In the genomic region with DNA sequence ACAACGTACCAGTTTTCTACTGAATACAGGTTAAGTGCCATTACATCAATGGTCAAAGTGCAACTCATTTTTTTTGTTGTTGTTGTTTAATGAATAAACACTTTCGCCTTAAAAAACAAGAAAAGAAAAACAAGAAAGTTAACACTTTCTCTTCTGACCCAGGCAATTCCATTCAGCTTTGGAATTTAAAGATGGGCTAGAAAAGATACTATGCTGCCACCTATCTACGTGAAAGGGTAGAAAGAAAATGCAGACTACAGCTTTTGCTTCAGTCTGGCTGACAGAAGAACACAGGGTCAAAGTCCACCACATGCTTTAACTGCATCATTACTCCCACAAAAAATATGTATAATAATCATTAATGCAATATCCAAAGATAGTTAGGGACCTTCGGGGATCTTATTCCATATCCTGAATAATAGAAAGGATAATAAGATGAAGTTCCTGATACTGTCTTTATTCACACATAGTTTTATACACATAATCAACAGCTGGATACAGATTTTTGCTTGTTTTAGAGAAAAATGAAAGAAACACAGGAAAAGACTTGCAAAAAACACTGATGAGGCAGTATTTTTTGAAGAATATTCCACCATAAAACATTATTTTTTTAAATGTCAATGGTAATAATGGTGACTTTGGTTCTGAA, we compare ENCODE assay signal across 8 cellular contexts. TPM values are rescaled to one million over a fixed set of nuclear protein-coding genes. Genes with fewer than 3 reads are reported as not detected.
A peak's percentile ranks its signal among the peaks of the same experiment; 100 is the strongest.
DNase-seq lines count a peak whose midpoint lies in the region; ATAC-seq, FAIRE-seq and TF ChIP-seq lines count a peak whose summit lies in the region.

No MANE protein-coding gene starts in this region.

- H3K36me3 ChIP-seq in OCI-LY3 (replicated peaks; ENCODE audit: low read depth, low read length), result peaks cover 43% of the 10 kb centered on the region
- H3K36me3 ChIP-seq in transverse colon, result peaks cover 0 to 21% (median 7%) of the 10 kb centered on the region in 4 donors
- peaks cover 99% of the 10 kb centered on the region for H3K36me3 ChIP-seq in MG63

- H3K27ac ChIP-seq in A549 (no peak overlapping the region), OCI-LY3 (ENCODE audit: low read length) (no peak overlapping the region), transverse colon (no peak overlapping the region)

- H4K20me1 ChIP-seq in OCI-LY3 (ENCODE audit: insufficient read depth, low read length), result no peaks in the 10 kb centered on the region

- no peaks in the 10 kb centered on the region for H3K4me1 ChIP-seq in A549
- no peaks in the 10 kb centered on the region for H3K4me1 ChIP-seq in OCI-LY3 (ENCODE audit: low read length)
- H3K4me1 ChIP-seq in transverse colon, result no peaks in the 10 kb centered on the region

- intact Hi-C loops in transverse colon (cut with DNase I; ENCODE audit: low total_unique reads), result no loop called here

- H3K79me2 ChIP-seq in OCI-LY3 (ENCODE audit: low read length), result no peaks in the 10 kb centered on the region

- TF ChIP-seq CTCF in A549 (IDR thresholded peaks at IDR 0.05), result 0 out of 3 replicates have a peak, but pooled peaks have one; percentile 21
- TF ChIP-seq CTCF in OCI-LY3 (IDR thresholded peaks at IDR 0.05; ENCODE audit: low read depth, low read length), result peak; percentile 79
- peak; percentile 52 for TF ChIP-seq CTCF in fibroblast of the aortic adventitia (IDR thresholded peaks at IDR 0.05; ENCODE audit: insufficient read depth, low read length)
- TF ChIP-seq CTCF in transverse colon (IDR thresholded peaks at IDR 0.05), result peak; percentile 31 to 44 (median 34)

- H3K27me3 ChIP-seq in OCI-LY3 (ENCODE audit: low read depth, low read length), result no peaks in the 10 kb centered on the region
- no peaks in the 10 kb centered on the region for H3K27me3 ChIP-seq in transverse colon
- no peaks in the 10 kb centered on the region for H3K27me3 ChIP-seq in MG63

- CTCF ChIA-PET in A549 (lab: Yijun Ruan, JAX), result interaction anchor here (0.7 to 1.4 kb wide), 4 partner anchors 9 to 186 kb away, joined by 3 read pairs; no protein-coding TSS in a partner anchor

- H3K9me3 ChIP-seq in A549, result peaks cover 31% of the 10 kb centered on the region
- peaks cover 15% of the 10 kb centered on the region; the same call in 1 of the 2 replicates for H3K9me3 ChIP-seq in OCI-LY3 (ENCODE audit: insufficient read depth, low read length)
- H3K9me3 ChIP-seq in transverse colon, result peaks cover 15% of the 10 kb centered on the region in 2 donors
- H3K9me3 ChIP-seq in MG63, result peaks cover 65% of the 10 kb centered on the region

- no peak for TF ChIP-seq POLR2A in A549 (IDR thresholded peaks at IDR 0.05; ENCODE audit: low read length)
- no peak for TF ChIP-seq POLR2A in H54 (IDR thresholded peaks at IDR 0.05; ENCODE audit: low read depth, low read length)
- no peak for TF ChIP-seq POLR2A in transverse colon (IDR thresholded peaks at IDR 0.05)

- no peak overlapping the region for H2AFZ ChIP-seq in OCI-LY3 (ENCODE audit: low read depth, low read length)

- POLR2A ChIA-PET in A549 (lab: Yijun Ruan, JAX), result no interaction called here

- peak in 1 of 2 experiments; percentile 45; a peak in 2 of 6 replicates for ATAC-seq in A549

- FAIRE-seq in A549 (lab: Jason Lieb, UNC) (no peak), H54 (lab: Jason Lieb, UNC) (peak; percentile 20)

- DNase-seq in A549 (ENCODE audit: low read depth in 1 of 2, low spot score in 1 of 2) (peak in 1 of 2 experiments; percentile 31), H54 (ENCODE audit: insufficient read length, low spot score) (no peak), fibroblast of the aortic adventitia (ENCODE audit: low read depth) (peak; percentile 24), transverse colon (no peak), MG63 (no peak), GF-D8 (lab: John Stamatoyannopoulos, UW) (no peak)
- no peak for DNase-seq in activated CD8-positive, alpha-beta memory T cell treated with anti-CD3 and anti-CD28 coated beads, Interleukin-2, amount 50 U/mL, for 4 hours

- 83% methylated on average over 4 of the region's 4 CpGs for WGBS in A549 (ENCODE audit: missing lambda C conversion rate)
- 55 to 61% methylated on average over 3 to 4 of the region's 4 CpGs for WGBS in transverse colon (ENCODE audit: low coverage in 1 of 2), 2 donors

- no peak overlapping the region for H3K9ac ChIP-seq in OCI-LY3 (ENCODE audit: low read length)

- TF ChIP-seq EP300 in A549 (IDR thresholded peaks at IDR 0.05) (no peak), transverse colon (IDR thresholded peaks at IDR 0.05; ENCODE audit: low read depth) (no peak)

- in situ Hi-C loops in transverse colon (cut with MboI; ENCODE audit: low pct_ligation_motif_present in 1 of 4, low pct_unique_long_range_greater_than_20kb in 1 of 4, low sequenced_read_pairs in 3 of 4), result no loop called here

- no peak overlapping the region for H3K4me2 ChIP-seq in A549
- H3K4me2 ChIP-seq in OCI-LY3 (ENCODE audit: low read length), result no peak overlapping the region

- H3K4me3 ChIP-seq in A549 (no peak overlapping the region), OCI-LY3 (ENCODE audit: low read length) (no peak overlapping the region), fibroblast of the aortic adventitia (ENCODE audit: low read depth, low read length) (no peak overlapping the region), transverse colon (no peak overlapping the region), MG63 (no peak overlapping the region)

- peak in 1 of 2 experiments; percentile 50; a peak in 2 of 5 replicates for TF ChIP-seq RAD21 in A549 (conservative IDR thresholded peaks at IDR 0.05 in 1 of 2, IDR thresholded peaks at IDR 0.05 in 1 of 2)

TF ChIP-seq in A549, 52 proteins besides CTCF, POLR2A, EP300 and RAD21:
- TF ChIP-seq GATA3 (IDR thresholded peaks at IDR 0.05; ENCODE audit: borderline replicate concordance) (no peak), MAFK (IDR thresholded peaks at IDR 0.05; ENCODE audit: partially characterized antibody) (peak; percentile 2), RCOR1 (IDR thresholded peaks at IDR 0.05; ENCODE audit: low read depth, low read length) (no peak)

RNA-seq across cellular contexts. Expression of gene ZDHHC21, which starts 40.4 kb away (rescaled TPM):
- polyA plus RNA-seq in A549 (2011; rRNA removed) (7.5 and 9.1 TPM in 2 replicates), A549 (2017; fragmentation: RNase III; extraction: RNeasy Plus Mini Kit Qiagen cat#74134 plus additional on column Dnase treatment) (3.7 to 4.3 TPM (median 4.2 TPM) in 3 replicates)
- 1.1 and 1.2 TPM in 2 replicates for polyA plus RNA-seq in A549 (2012; cell fraction: cytosol; rRNA removed)
- polyA plus RNA-seq in A549 (2012; cell fraction: nucleus; rRNA removed), result 1.1 and 2.0 TPM in 2 replicates
- polyA minus RNA-seq in A549 (2011; rRNA and poly(A)+ RNA removed), result 5.1 and 5.7 TPM in 2 replicates
- total RNA-seq in fibroblast of the aortic adventitia (ENCODE audit: low replicate concordance) (11.8 and 21.3 TPM in 2 replicates), transverse colon (10 to 100 TPM; 15.9 to 24.7 (median 21.4) TPM)
- 75.4 and 95.2 TPM in 2 replicates for total RNA-seq in MG63 (2014; rRNA removed; shearing (Covaris generic); ENCODE audit: low replicate concordance)

Comparison
In these comparisons a context has a peak if more than half of its experiments do, and no peak if none do; other contexts are left out.
1. CTCF ChIP-seq: peak in every context shown above with its lines; median percentile 79 in OCI-LY3; 52 in fibroblast of the aortic adventitia; 34 in transverse colon; 21 in A549.